13 cellular contexts compared by ENCODE assay signal in the genomic region with DNA sequence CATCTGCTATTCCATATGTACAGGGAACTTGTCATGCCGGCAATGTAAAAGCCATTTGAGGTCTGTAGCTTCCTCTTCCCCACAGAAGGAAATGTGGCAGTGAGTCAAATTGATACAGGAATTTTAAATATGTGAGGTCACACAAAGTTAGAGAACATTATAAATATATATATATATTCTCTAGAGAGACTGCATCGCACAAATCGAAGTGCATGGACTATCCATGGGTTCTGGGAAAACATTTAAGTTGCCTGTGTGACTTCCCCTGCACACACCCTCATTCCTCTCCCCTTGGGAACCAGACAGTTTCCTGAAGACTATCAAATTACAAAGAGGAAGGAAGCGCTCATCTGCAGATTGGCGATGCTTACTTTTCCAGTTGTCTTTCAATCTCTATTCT.
DNase-seq lines count a peak whose midpoint lies in the region; ATAC-seq and TF ChIP-seq lines count a peak whose summit lies in the region.
"Had no signal": no experiment of that assay in that cellular context is flagged by ENCODE, and none has a peak within 500 bp of the region (broad histone marks: within the 10 kb centered on the region; RNA-seq: fewer than 3 reads in every experiment).

No MANE protein-coding gene starts in this region.

- H3K27me3 ChIP-seq in mammary epithelial cell (ENCODE audit: insufficient read depth, low read length) (no peaks in the 10 kb centered on the region), tibial artery (no peaks in the 10 kb centered on the region), BE2C (peaks cover 12% of the 10 kb centered on the region; the same call in 1 of the 2 replicates)

- no peak for ATAC-seq in GM21723 (IDR thresholded peaks at IDR 0.05; ENCODE audit: unreplicated experiment)
- ATAC-seq: stimulated activated naive B cell treated with anti-CD40 and anti-IgM and Interleukin-4, amounts not matched to agents 10 μg/mL and 1 μg/mL and 100 μg/mL, for 72 hours had no signal

- CTCF ChIA-PET in mammary epithelial cell (lab: Charles Lee; ENCODE audit: low non-redundant PET) = no interaction called here

- BruUV-seq in mammary epithelial cell (replicated peaks; lab: Mats Ljungman, UMichigan) = no TSS peak

- TF ChIP-seq POLR2A in NB4 (IDR thresholded peaks at IDR 0.05; ENCODE audit: extremely low read depth, insufficient read length) = no peak

- H3K9ac ChIP-seq in mammary epithelial cell (ENCODE audit: insufficient read depth, low read length) = no peak overlapping the region

- DNase-seq in ELR (ENCODE audit: low read depth) (peak; percentile 54), NB4 (ENCODE audit: low read depth) (peak; percentile 42), mammary epithelial cell (no peak), myocyte (ENCODE audit: low read depth) (peak; percentile 13), tibial artery (no peak), BE2C (no peak), NCI-H2029 (lab: John Stamatoyannopoulos, UW) (no peak)
- DNase-seq: activated CD4-positive, alpha-beta T cell treated with anti-CD3 and anti-CD28 coated beads, Interleukin-2, amount 50 U/mL, for 48 hours; effector memory CD4-positive, alpha-beta T cell; NCI-H2107; stimulated activated naive B cell treated with anti-CD40 and anti-IgM and Interleukin-4, amounts not matched to agents 10 μg/mL and 1 μg/mL and 100 μg/mL, for 72 hours had no signal

- no peaks in the 10 kb centered on the region for H3K79me2 ChIP-seq in mammary epithelial cell (ENCODE audit: insufficient read depth, low read length)

- in situ Hi-C loops in mammary epithelial cell (cut with MboI; ENCODE audit: low sequenced_read_pairs in 2 of 2) = no loop called here

- H3K9me3 ChIP-seq in mammary epithelial cell (replicated peaks; ENCODE audit: insufficient read depth, low read length) (no peaks in the 10 kb centered on the region), tibial artery (no peaks in the 10 kb centered on the region), BE2C (no peaks in the 10 kb centered on the region)

- WGBS in mammary epithelial cell (ENCODE audit: low coverage, missing lambda C conversion rate) = 79% methylated on average over 5 of the region's 5 CpGs

- intact Hi-C loops in mammary epithelial cell (cut with micrococcal nuclease) (no loop called here), tibial artery (cut with DNase I; ENCODE audit: low total_unique reads) (no loop called here)

- peaks cover 19% of the 10 kb centered on the region for H3K4me1 ChIP-seq in mammary epithelial cell (ENCODE audit: insufficient read depth, low read length)
- H3K4me1 ChIP-seq in tibial artery = peaks cover 0 to 15% (median 2%) of the 10 kb centered on the region in 4 donors
- no peaks in the 10 kb centered on the region for H3K4me1 ChIP-seq in BE2C

- no peaks in the 10 kb centered on the region for H4K20me1 ChIP-seq in mammary epithelial cell (ENCODE audit: insufficient read depth, low read length)

- dilution Hi-C loops in mammary epithelial cell (cut with HindIII; ENCODE audit: low sequenced_read_pairs) = no loop called here

- TF ChIP-seq CTCF in NB4 (IDR thresholded peaks at IDR 0.05; ENCODE audit: low read depth, low read length) = no peak
- no peak for TF ChIP-seq CTCF in mammary epithelial cell (conservative IDR thresholded peaks at IDR 0.05 in 1 of 2, IDR thresholded peaks at IDR 0.05 in 1 of 2; ENCODE audit: extremely low read depth in 1 of 2, insufficient read depth in 1 of 2, low read depth in 1 of 2, low read length in 2 of 2)
- TF ChIP-seq CTCF in tibial artery (IDR thresholded peaks at IDR 0.05) = no peak
- TF ChIP-seq CTCF in BE2C (IDR thresholded peaks at IDR 0.05; ENCODE audit: low read depth, low read length) = no peak

- H3K4me3 ChIP-seq in NB4 (ENCODE audit: low read depth, low read length) = no peak overlapping the region
- no peak overlapping the region for H3K4me3 ChIP-seq in mammary epithelial cell (replicated peaks in 1 of 3; ENCODE audit: insufficient read depth in 1 of 3, low read depth in 2 of 3, low read length in 3 of 3)
- H3K4me3 ChIP-seq in tibial artery = no peak overlapping the region
- H3K4me3 ChIP-seq in BE2C (ENCODE audit: low read depth, low read length) = no peak overlapping the region

- H3K36me3 ChIP-seq in mammary epithelial cell (ENCODE audit: insufficient read depth, low read length) (no peaks in the 10 kb centered on the region), tibial artery (no peaks in the 10 kb centered on the region), BE2C (no peaks in the 10 kb centered on the region)

- H2AFZ ChIP-seq in mammary epithelial cell (ENCODE audit: low read depth, low read length) = no peak overlapping the region

- H3K27ac ChIP-seq in mammary epithelial cell (ENCODE audit: insufficient read depth, low read depth, low read length) (peak overlapping the region; percentile 11), tibial artery (no peak overlapping the region)
- H3K27ac ChIP-seq: HL-60 had no signal

- peak overlapping the region; percentile 26 for H3K4me2 ChIP-seq in mammary epithelial cell (ENCODE audit: insufficient read depth, low read depth, low read length)

Comparison
In these comparisons a context has a peak if more than half of its experiments do, and no peak if none do; other contexts are left out.
1. DNase-seq: peak in ELR (single experiment), NB4 (single experiment) and myocyte (single experiment); none in mammary epithelial cell (single experiment), tibial artery (0 of 2), BE2C (single experiment) and NCI-H2029 (single experiment).